1 cellular context compared by ENCODE assay signal in genomic region chrX:7100022-7100421, GRCh38.
TF ChIP-seq lines count a peak whose summit lies in the region.

No MANE protein-coding gene starts in this region.

TF ChIP-seq in GM23338, 12 proteins besides CTCF, POLR2A, EP300 and RAD21:
- TF ChIP-seq, protein P1, sequence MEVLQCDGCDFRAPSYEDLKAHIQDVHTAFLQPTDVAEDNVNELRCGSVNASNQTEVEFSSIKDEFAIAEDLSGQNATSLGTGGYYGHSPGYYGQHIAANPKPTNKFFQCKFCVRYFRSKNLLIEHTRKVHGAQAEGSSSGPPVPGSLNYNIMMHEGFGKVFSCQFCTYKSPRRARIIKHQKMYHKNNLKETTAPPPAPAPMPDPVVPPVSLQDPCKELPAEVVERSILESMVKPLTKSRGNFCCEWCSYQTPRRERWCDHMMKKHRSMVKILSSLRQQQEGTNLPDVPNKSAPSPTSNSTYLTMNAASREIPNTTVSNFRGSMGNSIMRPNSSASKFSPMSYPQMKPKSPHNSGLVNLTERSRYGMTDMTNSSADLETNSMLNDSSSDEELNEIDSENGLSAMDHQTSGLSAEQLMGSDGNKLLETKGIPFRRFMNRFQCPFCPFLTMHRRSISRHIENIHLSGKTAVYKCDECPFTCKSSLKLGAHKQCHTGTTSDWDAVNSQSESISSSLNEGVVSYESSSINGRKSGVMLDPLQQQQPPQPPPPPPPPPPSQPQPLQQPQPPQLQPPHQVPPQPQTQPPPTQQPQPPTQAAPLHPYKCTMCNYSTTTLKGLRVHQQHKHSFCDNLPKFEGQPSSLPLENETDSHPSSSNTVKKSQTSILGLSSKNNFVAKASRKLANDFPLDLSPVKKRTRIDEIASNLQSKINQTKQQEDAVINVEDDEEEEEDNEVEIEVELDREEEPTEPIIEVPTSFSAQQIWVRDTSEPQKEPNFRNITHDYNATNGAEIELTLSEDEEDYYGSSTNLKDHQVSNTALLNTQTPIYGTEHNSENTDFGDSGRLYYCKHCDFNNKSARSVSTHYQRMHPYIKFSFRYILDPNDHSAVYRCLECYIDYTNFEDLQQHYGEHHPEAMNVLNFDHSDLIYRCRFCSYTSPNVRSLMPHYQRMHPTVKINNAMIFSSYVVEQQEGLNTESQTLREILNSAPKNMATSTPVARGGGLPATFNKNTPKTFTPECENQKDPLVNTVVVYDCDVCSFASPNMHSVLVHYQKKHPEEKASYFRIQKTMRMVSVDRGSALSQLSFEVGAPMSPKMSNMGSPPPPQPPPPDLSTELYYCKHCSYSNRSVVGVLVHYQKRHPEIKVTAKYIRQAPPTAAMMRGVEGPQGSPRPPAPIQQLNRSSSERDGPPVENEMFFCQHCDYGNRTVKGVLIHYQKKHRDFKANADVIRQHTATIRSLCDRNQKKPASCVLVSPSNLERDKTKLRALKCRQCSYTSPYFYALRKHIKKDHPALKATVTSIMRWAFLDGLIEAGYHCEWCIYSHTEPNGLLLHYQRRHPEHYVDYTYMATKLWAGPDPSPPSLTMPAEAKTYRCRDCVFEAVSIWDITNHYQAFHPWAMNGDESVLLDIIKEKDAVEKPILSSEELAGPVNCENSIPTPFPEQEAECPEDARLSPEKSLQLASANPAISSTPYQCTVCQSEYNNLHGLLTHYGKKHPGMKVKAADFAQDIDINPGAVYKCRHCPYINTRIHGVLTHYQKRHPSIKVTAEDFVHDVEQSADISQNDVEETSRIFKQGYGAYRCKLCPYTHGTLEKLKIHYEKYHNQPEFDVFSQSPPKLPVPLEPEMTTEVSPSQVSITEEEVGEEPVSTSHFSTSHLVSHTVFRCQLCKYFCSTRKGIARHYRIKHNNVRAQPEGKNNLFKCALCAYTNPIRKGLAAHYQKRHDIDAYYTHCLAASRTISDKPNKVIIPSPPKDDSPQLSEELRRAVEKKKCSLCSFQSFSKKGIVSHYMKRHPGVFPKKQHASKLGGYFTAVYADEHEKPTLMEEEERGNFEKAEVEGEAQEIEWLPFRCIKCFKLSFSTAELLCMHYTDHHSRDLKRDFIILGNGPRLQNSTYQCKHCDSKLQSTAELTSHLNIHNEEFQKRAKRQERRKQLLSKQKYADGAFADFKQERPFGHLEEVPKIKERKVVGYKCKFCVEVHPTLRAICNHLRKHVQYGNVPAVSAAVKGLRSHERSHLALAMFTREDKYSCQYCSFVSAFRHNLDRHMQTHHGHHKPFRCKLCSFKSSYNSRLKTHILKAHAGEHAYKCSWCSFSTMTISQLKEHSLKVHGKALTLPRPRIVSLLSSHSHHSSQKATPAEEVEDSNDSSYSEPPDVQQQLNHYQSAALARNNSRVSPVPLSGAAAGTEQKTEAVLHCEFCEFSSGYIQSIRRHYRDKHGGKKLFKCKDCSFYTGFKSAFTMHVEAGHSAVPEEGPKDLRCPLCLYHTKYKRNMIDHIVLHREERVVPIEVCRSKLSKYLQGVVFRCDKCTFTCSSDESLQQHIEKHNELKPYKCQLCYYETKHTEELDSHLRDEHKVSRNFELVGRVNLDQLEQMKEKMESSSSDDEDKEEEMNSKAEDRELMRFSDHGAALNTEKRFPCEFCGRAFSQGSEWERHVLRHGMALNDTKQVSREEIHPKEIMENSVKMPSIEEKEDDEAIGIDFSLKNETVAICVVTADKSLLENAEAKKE (CRISPR knock-in tag; IDR thresholded peaks at IDR 0.05) = no peak
- TF ChIP-seq NANOG (IDR thresholded peaks at IDR 0.05; ENCODE audit: borderline replicate concordance) (no peak), ZNF331 (CRISPR knock-in tag; IDR thresholded peaks at IDR 0.05; ENCODE audit: low read depth) (no peak), EZH2phosphoT487 (IDR thresholded peaks at IDR 0.05; ENCODE audit: unreplicated experiment) (no peak), EZH2 (IDR thresholded peaks at IDR 0.05; ENCODE audit: low read depth, unreplicated experiment) (no peak), STAT1 (IDR thresholded peaks at IDR 0.05; ENCODE audit: unreplicated experiment) (no peak), POLR2AphosphoS5 (IDR thresholded peaks at IDR 0.05; ENCODE audit: low read depth) (no peak), JUNB (IDR thresholded peaks at IDR 0.05; ENCODE audit: unreplicated experiment) (no peak), ZNF114 (CRISPR knock-in tag; IDR thresholded peaks at IDR 0.05) (no peak), ETS1 (IDR thresholded peaks at IDR 0.05) (no peak), CREB1 (CRISPR knock-in tag; IDR thresholded peaks at IDR 0.05; ENCODE audit: low read depth) (no peak)
- TF ChIP-seq, protein P2, sequence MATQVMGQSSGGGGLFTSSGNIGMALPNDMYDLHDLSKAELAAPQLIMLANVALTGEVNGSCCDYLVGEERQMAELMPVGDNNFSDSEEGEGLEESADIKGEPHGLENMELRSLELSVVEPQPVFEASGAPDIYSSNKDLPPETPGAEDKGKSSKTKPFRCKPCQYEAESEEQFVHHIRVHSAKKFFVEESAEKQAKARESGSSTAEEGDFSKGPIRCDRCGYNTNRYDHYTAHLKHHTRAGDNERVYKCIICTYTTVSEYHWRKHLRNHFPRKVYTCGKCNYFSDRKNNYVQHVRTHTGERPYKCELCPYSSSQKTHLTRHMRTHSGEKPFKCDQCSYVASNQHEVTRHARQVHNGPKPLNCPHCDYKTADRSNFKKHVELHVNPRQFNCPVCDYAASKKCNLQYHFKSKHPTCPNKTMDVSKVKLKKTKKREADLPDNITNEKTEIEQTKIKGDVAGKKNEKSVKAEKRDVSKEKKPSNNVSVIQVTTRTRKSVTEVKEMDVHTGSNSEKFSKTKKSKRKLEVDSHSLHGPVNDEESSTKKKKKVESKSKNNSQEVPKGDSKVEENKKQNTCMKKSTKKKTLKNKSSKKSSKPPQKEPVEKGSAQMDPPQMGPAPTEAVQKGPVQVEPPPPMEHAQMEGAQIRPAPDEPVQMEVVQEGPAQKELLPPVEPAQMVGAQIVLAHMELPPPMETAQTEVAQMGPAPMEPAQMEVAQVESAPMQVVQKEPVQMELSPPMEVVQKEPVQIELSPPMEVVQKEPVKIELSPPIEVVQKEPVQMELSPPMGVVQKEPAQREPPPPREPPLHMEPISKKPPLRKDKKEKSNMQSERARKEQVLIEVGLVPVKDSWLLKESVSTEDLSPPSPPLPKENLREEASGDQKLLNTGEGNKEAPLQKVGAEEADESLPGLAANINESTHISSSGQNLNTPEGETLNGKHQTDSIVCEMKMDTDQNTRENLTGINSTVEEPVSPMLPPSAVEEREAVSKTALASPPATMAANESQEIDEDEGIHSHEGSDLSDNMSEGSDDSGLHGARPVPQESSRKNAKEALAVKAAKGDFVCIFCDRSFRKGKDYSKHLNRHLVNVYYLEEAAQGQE (IDR thresholded peaks at IDR 0.05; ENCODE audit: unreplicated experiment) = no peak
